1 cellular context compared by ENCODE assay signal in the genomic region with DNA sequence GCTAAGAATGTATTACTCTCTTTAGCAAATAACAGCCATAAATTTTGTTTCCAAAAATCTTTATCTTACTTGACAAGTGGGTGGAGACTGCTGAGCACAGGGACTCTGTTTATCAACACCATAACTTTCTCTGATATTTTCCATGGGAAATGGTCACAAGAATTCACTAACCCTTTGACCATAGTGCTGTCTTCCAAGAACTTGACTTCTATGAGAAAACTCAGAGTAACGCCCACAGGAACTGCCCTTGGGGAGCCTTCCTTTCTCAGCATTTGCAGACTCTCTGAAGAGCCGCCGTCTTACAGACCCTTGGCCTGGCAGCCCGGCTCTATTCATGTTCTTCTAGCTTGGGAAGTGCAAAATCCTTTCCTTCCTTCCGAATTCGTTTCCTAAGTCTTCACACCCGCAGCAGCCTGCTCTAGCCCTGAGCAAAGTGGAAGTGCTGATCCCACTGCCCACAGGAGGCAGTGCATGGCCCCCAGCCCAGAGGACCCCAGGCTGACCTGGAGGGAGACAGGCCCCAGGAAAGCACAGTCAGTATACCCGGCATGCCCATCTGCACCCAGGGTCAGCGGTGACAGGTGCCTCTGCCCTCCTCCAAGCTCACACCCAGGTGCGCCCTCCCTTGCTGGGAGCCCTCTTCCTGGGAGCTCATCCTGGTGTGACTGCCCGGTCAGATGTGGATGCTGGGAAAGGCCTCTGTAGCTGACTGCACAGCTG.
TF ChIP-seq lines count a peak whose summit lies in the region.

No MANE protein-coding gene starts in this region.

TF ChIP-seq in WTC11, 78 proteins besides CTCF, POLR2A, EP300 and RAD21 (continued from another document):
- TF ChIP-seq, protein P1, sequence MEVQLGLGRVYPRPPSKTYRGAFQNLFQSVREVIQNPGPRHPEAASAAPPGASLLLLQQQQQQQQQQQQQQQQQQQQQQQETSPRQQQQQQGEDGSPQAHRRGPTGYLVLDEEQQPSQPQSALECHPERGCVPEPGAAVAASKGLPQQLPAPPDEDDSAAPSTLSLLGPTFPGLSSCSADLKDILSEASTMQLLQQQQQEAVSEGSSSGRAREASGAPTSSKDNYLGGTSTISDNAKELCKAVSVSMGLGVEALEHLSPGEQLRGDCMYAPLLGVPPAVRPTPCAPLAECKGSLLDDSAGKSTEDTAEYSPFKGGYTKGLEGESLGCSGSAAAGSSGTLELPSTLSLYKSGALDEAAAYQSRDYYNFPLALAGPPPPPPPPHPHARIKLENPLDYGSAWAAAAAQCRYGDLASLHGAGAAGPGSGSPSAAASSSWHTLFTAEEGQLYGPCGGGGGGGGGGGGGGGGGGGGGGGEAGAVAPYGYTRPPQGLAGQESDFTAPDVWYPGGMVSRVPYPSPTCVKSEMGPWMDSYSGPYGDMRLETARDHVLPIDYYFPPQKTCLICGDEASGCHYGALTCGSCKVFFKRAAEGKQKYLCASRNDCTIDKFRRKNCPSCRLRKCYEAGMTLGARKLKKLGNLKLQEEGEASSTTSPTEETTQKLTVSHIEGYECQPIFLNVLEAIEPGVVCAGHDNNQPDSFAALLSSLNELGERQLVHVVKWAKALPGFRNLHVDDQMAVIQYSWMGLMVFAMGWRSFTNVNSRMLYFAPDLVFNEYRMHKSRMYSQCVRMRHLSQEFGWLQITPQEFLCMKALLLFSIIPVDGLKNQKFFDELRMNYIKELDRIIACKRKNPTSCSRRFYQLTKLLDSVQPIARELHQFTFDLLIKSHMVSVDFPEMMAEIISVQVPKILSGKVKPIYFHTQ (CRISPR knock-in tag; IDR thresholded peaks at IDR 0.05) = no peak
- TF ChIP-seq ETV6 (CRISPR knock-in tag; IDR thresholded peaks at IDR 0.05) (no peak), TP53 (CRISPR knock-in tag; IDR thresholded peaks at IDR 0.05) (no peak)
- TF ChIP-seq, protein P2, sequence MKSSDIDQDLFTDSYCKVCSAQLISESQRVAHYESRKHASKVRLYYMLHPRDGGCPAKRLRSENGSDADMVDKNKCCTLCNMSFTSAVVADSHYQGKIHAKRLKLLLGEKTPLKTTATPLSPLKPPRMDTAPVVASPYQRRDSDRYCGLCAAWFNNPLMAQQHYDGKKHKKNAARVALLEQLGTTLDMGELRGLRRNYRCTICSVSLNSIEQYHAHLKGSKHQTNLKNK (CRISPR knock-in tag; IDR thresholded peaks at IDR 0.05) = no peak
- TF ChIP-seq, protein P3, sequence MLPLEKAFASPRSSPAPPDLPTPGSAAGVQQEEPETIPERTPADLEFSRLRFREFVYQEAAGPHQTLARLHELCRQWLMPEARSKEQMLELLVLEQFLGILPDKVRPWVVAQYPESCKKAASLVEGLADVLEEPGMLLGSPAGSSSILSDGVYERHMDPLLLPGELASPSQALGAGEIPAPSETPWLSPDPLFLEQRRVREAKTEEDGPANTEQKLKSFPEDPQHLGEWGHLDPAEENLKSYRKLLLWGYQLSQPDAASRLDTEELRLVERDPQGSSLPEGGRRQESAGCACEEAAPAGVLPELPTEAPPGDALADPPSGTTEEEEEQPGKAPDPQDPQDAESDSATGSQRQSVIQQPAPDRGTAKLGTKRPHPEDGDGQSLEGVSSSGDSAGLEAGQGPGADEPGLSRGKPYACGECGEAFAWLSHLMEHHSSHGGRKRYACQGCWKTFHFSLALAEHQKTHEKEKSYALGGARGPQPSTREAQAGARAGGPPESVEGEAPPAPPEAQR (CRISPR knock-in tag; IDR thresholded peaks at IDR 0.05) = no peak
- TF ChIP-seq, protein P4, sequence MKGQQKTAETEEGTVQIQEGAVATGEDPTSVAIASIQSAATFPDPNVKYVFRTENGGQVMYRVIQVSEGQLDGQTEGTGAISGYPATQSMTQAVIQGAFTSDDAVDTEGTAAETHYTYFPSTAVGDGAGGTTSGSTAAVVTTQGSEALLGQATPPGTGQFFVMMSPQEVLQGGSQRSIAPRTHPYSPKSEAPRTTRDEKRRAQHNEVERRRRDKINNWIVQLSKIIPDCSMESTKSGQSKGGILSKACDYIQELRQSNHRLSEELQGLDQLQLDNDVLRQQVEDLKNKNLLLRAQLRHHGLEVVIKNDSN (CRISPR knock-in tag; IDR thresholded peaks at IDR 0.05) = no peak
